In genomic region chr11:12403122-12403994, GRCh38 we compare ENCODE assay signal across 13 cellular contexts. TPM values are rescaled to one million over a fixed set of nuclear protein-coding genes. Genes with fewer than 3 reads are reported as not detected.
A peak's percentile ranks its signal among the peaks of the same experiment; 100 is the strongest.
DNase-seq lines count a peak whose midpoint lies in the region; ATAC-seq and TF ChIP-seq lines count a peak whose summit lies in the region.
"Had no signal": no experiment of that assay in that cellular context is flagged by ENCODE, and none has a peak within 500 bp of the region (broad histone marks: within the 10 kb centered on the region; RNA-seq: fewer than 3 reads in every experiment).

No MANE protein-coding gene starts in this region.

- no peak overlapping the region for H3K4me3 Mint-ChIP-seq in progenitor cell of endocrine pancreas (ENCODE audit: low read depth)
- H3K4me3 Mint-ChIP-seq in CD8-positive, alpha-beta memory T cell: no peak overlapping the region
- H3K4me3 Mint-ChIP-seq: activated CD4-positive, alpha-beta T cell treated with anti-CD3 and anti-CD28 coated beads, Interleukin-2, amount 10 ng/mL, durations not matched to agents 24 days and 14 days; CD14-positive monocyte had no signal

- DNase-seq in heart right ventricle (no peak), Right ventricle myocardium inferior (ENCODE audit: missing footprints) (no peak), kidney glomerular epithelial cell (lab: John Stamatoyannopoulos, UW) (peak; percentile 65), progenitor cell of endocrine pancreas (ENCODE audit: low spot score, unreplicated experiment) (no peak), NCI-H82 treated with DMSO at 0.1 percent for 48 hours (lab: John Stamatoyannopoulos, UW; ENCODE audit: unreplicated experiment) (no peak), amniotic stem cell (lab: John Stamatoyannopoulos, UW) (no peak), NCI-H1930 (lab: John Stamatoyannopoulos, UW) (no peak)
- no peak for DNase-seq in CD8-positive, alpha-beta memory T cell
- DNase-seq: activated CD4-positive, alpha-beta T cell treated with anti-CD3 and anti-CD28 coated beads, Interleukin-2, amount 10 ng/mL, durations not matched to agents 24 days and 14 days; activated naive CD4-positive, alpha-beta T cell treated with Interleukin-2 at 50 U/mL for 16 hours; body of pancreas; PC-9 had no signal

- no peaks in the 10 kb centered on the region for H3K9me3 Mint-ChIP-seq in progenitor cell of endocrine pancreas (ENCODE audit: low read depth)
- no peaks in the 10 kb centered on the region for H3K9me3 Mint-ChIP-seq in CD8-positive, alpha-beta memory T cell
- H3K9me3 Mint-ChIP-seq: activated CD4-positive, alpha-beta T cell treated with anti-CD3 and anti-CD28 coated beads, Interleukin-2, amount 10 ng/mL, durations not matched to agents 24 days and 14 days had no signal

- no peaks in the 10 kb centered on the region for H3K27me3 Mint-ChIP-seq in progenitor cell of endocrine pancreas
- peaks cover 4% of the 10 kb centered on the region in 2 donors for H3K27me3 Mint-ChIP-seq in CD8-positive, alpha-beta memory T cell

- peaks cover 0 to 8% (median 0%) of the 10 kb centered on the region in 11 donors for H3K9me3 ChIP-seq in heart right ventricle
- H3K9me3 ChIP-seq in CD8-positive, alpha-beta memory T cell (ENCODE audit: low read length): no peaks in the 10 kb centered on the region
- H3K9me3 ChIP-seq: body of pancreas had no signal

- H3K4me1 Mint-ChIP-seq in progenitor cell of endocrine pancreas (ENCODE audit: low read depth): peaks cover 12% of the 10 kb centered on the region
- H3K4me1 Mint-ChIP-seq in CD8-positive, alpha-beta memory T cell: no peaks in the 10 kb centered on the region
- H3K4me1 Mint-ChIP-seq: activated CD4-positive, alpha-beta T cell treated with anti-CD3 and anti-CD28 coated beads, Interleukin-2, amount 10 ng/mL, durations not matched to agents 24 days and 14 days; CD14-positive monocyte had no signal

- CTCF ChIA-PET in CD8-positive, alpha-beta memory T cell (lab: Charles Lee): no interaction called here

- TF ChIP-seq CTCF in heart right ventricle (IDR thresholded peaks at IDR 0.05) (no peak), progenitor cell of endocrine pancreas (IDR thresholded peaks at IDR 0.05; ENCODE audit: unreplicated experiment) (no peak)

- peaks cover 3% of the 10 kb centered on the region for H3K36me3 Mint-ChIP-seq in progenitor cell of endocrine pancreas (ENCODE audit: insufficient read depth)
- H3K36me3 Mint-ChIP-seq in CD8-positive, alpha-beta memory T cell: peaks cover 0 to 2% (median 0%) of the 10 kb centered on the region in 3 donors
- H3K36me3 Mint-ChIP-seq: CD14-positive monocyte had no signal

- H3K27ac ChIP-seq in heart right ventricle: peak overlapping the region in 6 of 10 donors; percentile 6 to 40 (median 22)
- no peak overlapping the region for H3K27ac ChIP-seq in CD8-positive, alpha-beta memory T cell (ENCODE audit: low read depth, low read length)
- H3K27ac ChIP-seq: body of pancreas, PC-9 had no signal

- H3K27me3 ChIP-seq in heart right ventricle: no peaks in the 10 kb centered on the region
- H3K27me3 ChIP-seq in CD8-positive, alpha-beta memory T cell (ENCODE audit: insufficient read depth, low read length, poor library complexity, severe bottlenecking): no peaks in the 10 kb centered on the region
- H3K27me3 ChIP-seq: body of pancreas had no signal

- H3K36me3 ChIP-seq in heart right ventricle: no peaks in the 10 kb centered on the region
- H3K36me3 ChIP-seq in CD8-positive, alpha-beta memory T cell (ENCODE audit: insufficient read depth, low read length): no peaks in the 10 kb centered on the region

- ATAC-seq in heart right ventricle: peak in 1 of 8 donors; percentile 10
- ATAC-seq in Right ventricle myocardium inferior: no peak
- ATAC-seq: body of pancreas had no signal

- intact Hi-C loops in heart right ventricle (cut with DNase I): loop anchor here in 2 of 10 donors (5.0 to 10.0 kb wide), 2 partner anchors 71 to 491 kb away; no protein-coding TSS in a partner anchor
- intact Hi-C loops in Right ventricle myocardium inferior (cut with DNase I): no loop called here

- POLR2A ChIA-PET in CD8-positive, alpha-beta memory T cell (lab: Charles Lee): no interaction called here

- peak overlapping the region; percentile 68 for H3K27ac Mint-ChIP-seq in progenitor cell of endocrine pancreas
- peak overlapping the region in 1 of 8 donors; percentile 63 for H3K27ac Mint-ChIP-seq in CD8-positive, alpha-beta memory T cell
- H3K27ac Mint-ChIP-seq: activated CD4-positive, alpha-beta T cell treated with anti-CD3 and anti-CD28 coated beads, Interleukin-2, amount 10 ng/mL, durations not matched to agents 24 days and 14 days; CD14-positive monocyte had no signal

- no peak overlapping the region for H3K4me3 ChIP-seq in heart right ventricle
- H3K4me3 ChIP-seq in CD8-positive, alpha-beta memory T cell (ENCODE audit: low read length): no peak overlapping the region
- H3K4me3 ChIP-seq: body of pancreas, PC-9 had no signal

- 92 to 95% methylated on average over 3 of the region's 3 CpGs for WGBS in heart right ventricle, 2 donors

- H3K4me1 ChIP-seq in heart right ventricle: peaks cover 0 to 80% (median 44%) of the 10 kb centered on the region in 9 donors
- H3K4me1 ChIP-seq in CD8-positive, alpha-beta memory T cell (ENCODE audit: insufficient read depth, low read length): no peaks in the 10 kb centered on the region

RNA-seq across cellular contexts. Expression of gene PARVA, which starts 26.0 kb away (rescaled TPM):
- total RNA-seq in heart right ventricle (10 to 100 TPM; 57.7 to 84.8 (median 68.6) TPM), Right ventricle myocardium inferior (65.3 TPM), progenitor cell of endocrine pancreas (49.3 and 50.2 TPM in 2 replicates)
- 10 to 100 TPM; 20.1 to 33.6 TPM for polyA plus RNA-seq in heart right ventricle
- total RNA-seq in CD8-positive, alpha-beta memory T cell: under 1 TPM; 0.07 to 0.18 TPM
- 0.59 TPM for polyA plus RNA-seq in CD8-positive, alpha-beta memory T cell
- total RNA-seq: activated CD4-positive, alpha-beta T cell treated with anti-CD3 and anti-CD28 coated beads, Interleukin-2, amount 10 ng/mL, durations not matched to agents 24 days and 14 days had no signal
- polyA plus RNA-seq: CD14-positive monocyte had no signal

Comparison
In these comparisons a context has a peak if more than half of its experiments do, and no peak if none do; other contexts are left out.
1. RNA of gene PARVA, which starts 26.0 kb away (total RNA-seq): 57.7 to 84.8 TPM in heart right ventricle, 65.3 TPM in Right ventricle myocardium inferior (single experiment) and 49.3 to 50.2 TPM in progenitor cell of endocrine pancreas; 0.07 to 0.18 TPM in CD8-positive, alpha-beta memory T cell; every median in the first group is over 10 times any median in the second.